16 cellular contexts compared by ENCODE assay signal in the genomic region with DNA sequence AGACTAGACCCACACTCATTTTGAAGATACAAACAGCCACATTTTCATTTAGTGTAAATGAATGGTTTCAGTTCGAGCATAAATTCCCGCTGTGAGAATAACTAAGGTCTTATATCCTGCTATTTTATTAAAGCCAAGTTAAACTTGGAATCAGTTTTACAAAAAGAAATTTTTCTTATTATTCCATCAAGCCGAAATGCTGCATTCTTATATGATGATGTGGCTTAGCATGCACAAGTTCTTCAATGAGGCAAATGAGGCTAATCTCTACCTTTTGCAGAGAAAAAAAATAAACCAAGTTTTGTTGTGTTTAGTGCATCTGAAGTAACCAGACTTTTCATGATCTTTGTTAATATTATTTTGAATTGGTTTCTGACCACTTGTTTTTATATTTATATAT.
A peak's percentile ranks its signal among the peaks of the same experiment; 100 is the strongest.
DNase-seq lines count a peak whose midpoint lies in the region; ATAC-seq lines count a peak whose summit lies in the region.
"Had no signal": no experiment of that assay in that cellular context is flagged by ENCODE, and none has a peak within 500 bp of the region (broad histone marks: within the 10 kb centered on the region; RNA-seq: fewer than 3 reads in every experiment).

No MANE protein-coding gene starts in this region.

- DNase-seq in adipocyte (ENCODE audit: low read depth) (peak; percentile 57), dedifferentiated amniotic fluid mesenchymal stem cell (ENCODE audit: extremely low spot score) (peak; percentile 25), fibroblast of the conjunctiva (ENCODE audit: low read depth) (peak; percentile 9), medulla oblongata (ENCODE audit: extremely low spot score) (no peak), NCI-H1436 treated with DMSO at 0.1 percent for 48 hours (lab: John Stamatoyannopoulos, UW) (no peak)
- no peak for DNase-seq in activated effector memory CD4-positive, alpha-beta T cell treated with anti-CD3 and anti-CD28 coated beads, Interleukin-2, amount 50 U/mL, for 16 hours
- DNase-seq: Caco-2; NCI-H187 treated with DMSO at 0.1 percent for 48 hours; NCI-H526 treated with DMSO at 0.1 percent for 48 hours; NK-92 treated with Interleukin-12 subunit alpha and Interleukin-12 subunit beta, amount 100 ng/mL, for 24 hours; RPMI8226; SIG-M5 had no signal

- H3K9ac ChIP-seq in adipocyte (ENCODE audit: low read length) = no peak overlapping the region

- H2AFZ ChIP-seq in ACC112 (ENCODE audit: low read length, unreplicated experiment) = peak overlapping the region; percentile 41

- no peaks in the 10 kb centered on the region; the same call in 1 of the 2 replicates for H3K36me3 ChIP-seq in ACC112 (ENCODE audit: insufficient read depth, low read length)
- H3K36me3 ChIP-seq in adipocyte (ENCODE audit: control insufficient read depth, insufficient read depth, low read length, severe bottlenecking) = no peaks in the 10 kb centered on the region
- H3K36me3 ChIP-seq: HAP-1 had no signal

- no peaks in the 10 kb centered on the region for H3K79me2 ChIP-seq in ACC112 (ENCODE audit: control insufficient read depth, insufficient read depth, low read length, unreplicated experiment)

- no peak overlapping the region for H3K27ac ChIP-seq in ACC112 (ENCODE audit: low read depth, low read length)
- H3K27ac ChIP-seq: C4-2B had no signal

- no peaks in the 10 kb centered on the region for H3K9me3 ChIP-seq in adipocyte (ENCODE audit: control insufficient read depth, low read length)
- H3K9me3 ChIP-seq: Caco-2, HAP-1 had no signal

- H3K27me3 ChIP-seq in ACC112 (ENCODE audit: insufficient read depth, low read length) (no peaks in the 10 kb centered on the region), adipocyte (replicated peaks; ENCODE audit: control insufficient read depth, insufficient read depth, low read length) (no peaks in the 10 kb centered on the region)

- ATAC-seq in GM18498 (IDR thresholded peaks at IDR 0.05; ENCODE audit: unreplicated experiment) = no peak

- no peaks in the 10 kb centered on the region for H3K4me1 ChIP-seq in ACC112 (ENCODE audit: control insufficient read depth, insufficient read depth, low read length, unreplicated experiment)
- no peaks in the 10 kb centered on the region for H3K4me1 ChIP-seq in adipocyte (ENCODE audit: control insufficient read depth, insufficient read depth, low read length)
- H3K4me1 ChIP-seq: Caco-2, HAP-1 had no signal

- H3K4me3 ChIP-seq in ACC112 (ENCODE audit: low read depth, low read length) (no peak overlapping the region), adipocyte (ENCODE audit: low read length) (no peak overlapping the region)
- H3K4me3 ChIP-seq: HAP-1 had no signal

Comparison
In these comparisons a context has a peak if more than half of its experiments do, and no peak if none do; other contexts are left out.
1. DNase-seq: peak in adipocyte (single experiment), dedifferentiated amniotic fluid mesenchymal stem cell (single experiment) and fibroblast of the conjunctiva (single experiment); none in medulla oblongata (single experiment), NCI-H1436 treated with DMSO at 0.1 percent for 48 hours (single experiment) and activated effector memory CD4-positive, alpha-beta T cell treated with anti-CD3 and anti-CD28 coated beads, Interleukin-2, amount 50 U/mL, for 16 hours (single experiment).